In genomic region chr10:6089334-6090219, GRCh38 we compare ENCODE assay signal across 1 cellular context.
TF ChIP-seq lines count a peak whose summit lies in the region.

No MANE protein-coding gene starts in this region.

TF ChIP-seq in H1, 55 proteins besides CTCF, POLR2A, EP300 and RAD21:
- TF ChIP-seq TEAD4 (IDR thresholded peaks at IDR 0.05; ENCODE audit: low read depth, low read length) (0 out of 2 replicates have a peak, but pooled peaks have one; percentile 30), HDAC2 (IDR thresholded peaks at IDR 0.05; ENCODE audit: borderline replicate concordance in 1 of 2, low read depth in 2 of 2, low read length in 2 of 2) (no peak), TAF1 (IDR thresholded peaks at IDR 0.05; ENCODE audit: low read depth, low read length) (0 out of 2 replicates have a peak, but pooled peaks have one; percentile 29), SIRT6 (IDR thresholded peaks at IDR 0.05; ENCODE audit: low read length) (no peak), E2F6 (IDR thresholded peaks at IDR 0.05) (peak; percentile 50; the same call in 1 of the 2 replicates), KDM4A (IDR thresholded peaks at IDR 0.05; ENCODE audit: low read depth, low read length, severe bottlenecking) (peak; percentile 71), SIN3A (conservative IDR thresholded peaks at IDR 0.05 in 1 of 2, IDR thresholded peaks at IDR 0.05 in 1 of 2; ENCODE audit: low read depth in 1 of 2, low read length in 2 of 2) (peak in 1 of 2 experiments; percentile 43; a peak in 1 of 4 replicates), EGR1 (IDR thresholded peaks at IDR 0.05; ENCODE audit: borderline replicate concordance, low read depth, low read length) (no peak), EZH2 (IDR thresholded peaks at IDR 0.05; ENCODE audit: low read depth, low read length, severe bottlenecking) (no peak), ASH2L (IDR thresholded peaks at IDR 0.05; ENCODE audit: low read length) (peak; percentile 33), PHF8 (conservative IDR thresholded peaks at IDR 0.05; ENCODE audit: low read depth, low read length) (0 out of 2 replicates have a peak, but pooled peaks have one; percentile 4), CREB1 (IDR thresholded peaks at IDR 0.05) (no peak), SP4 (IDR thresholded peaks at IDR 0.05; ENCODE audit: low read length) (no peak)
